Comparison of ENCODE assay signal across 15 cellular contexts in the genomic region with DNA sequence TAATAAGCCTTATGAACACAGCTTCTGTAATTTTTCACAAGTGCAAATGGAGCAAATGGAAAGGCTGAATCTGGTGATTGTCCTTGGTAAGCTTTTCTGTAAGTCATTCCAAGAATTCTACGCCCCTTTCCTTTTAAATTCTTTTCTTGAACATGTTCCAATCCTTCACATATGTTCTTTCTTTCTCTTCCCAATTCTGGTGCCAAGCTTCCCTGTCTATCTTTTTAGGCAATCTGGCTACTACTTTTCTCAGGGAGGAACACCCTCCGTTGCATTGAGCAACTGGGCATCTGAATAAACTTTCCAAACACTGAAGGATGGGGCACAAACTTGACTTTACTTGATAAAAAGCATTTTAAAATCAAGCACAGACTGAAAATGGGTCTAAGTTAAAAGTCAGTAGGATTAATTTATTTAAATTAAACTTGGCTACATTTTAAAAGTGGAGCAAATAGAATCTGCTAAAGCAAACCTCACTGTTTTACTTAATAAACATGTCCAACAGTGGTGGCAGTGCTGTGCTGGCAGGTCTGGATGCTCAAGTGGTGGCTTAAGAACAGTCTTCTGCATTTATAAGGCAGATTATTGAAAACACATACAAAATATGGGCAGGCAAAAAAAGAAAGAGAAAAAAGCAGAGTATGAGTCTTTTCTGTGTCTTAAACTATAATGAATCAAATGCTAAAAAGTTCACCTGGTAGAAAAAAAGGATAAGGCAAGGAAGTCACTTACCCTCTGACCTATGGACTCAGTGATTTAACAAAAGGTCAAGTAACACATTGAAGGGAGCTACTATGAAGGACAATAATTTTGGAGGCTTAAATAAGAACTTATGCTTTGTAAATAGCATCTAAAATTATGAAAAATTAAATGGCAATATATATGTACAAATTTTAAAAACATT. TPM values are rescaled to one million over a fixed set of nuclear protein-coding genes. Genes with fewer than 3 reads are reported as not detected.
A peak's percentile ranks its signal among the peaks of the same experiment; 100 is the strongest.
DNase-seq lines count a peak whose midpoint lies in the region; ATAC-seq, FAIRE-seq and TF ChIP-seq lines count a peak whose summit lies in the region.
"Had no signal": no experiment of that assay in that cellular context is flagged by ENCODE, and none has a peak within 500 bp of the region (broad histone marks: within the 10 kb centered on the region; RNA-seq: fewer than 3 reads in every experiment).

No MANE protein-coding gene starts in this region.

- 22% methylated on average over 2 of the region's 2 CpGs for WGBS in right cardiac atrium
- WGBS in aorta, 2 donors = 14 to 15% methylated on average over 2 of the region's 2 CpGs
- WGBS in pancreas, 2 donors = 32 to 33% methylated on average over 2 of the region's 2 CpGs

- no peak for DNase-seq in right cardiac atrium
- DNase-seq in Right ventricle myocardium inferior (ENCODE audit: missing footprints) = no peak
- DNase-seq in astrocyte of the spinal cord (ENCODE audit: low read depth, low spot score) = peak; percentile 38
- DNase-seq in inferior parietal cortex (ENCODE audit: extremely low spot score) = peak; percentile 71
- no peak for DNase-seq in aorta
- DNase-seq in pancreas = no peak
- DNase-seq in activated CD8-positive, alpha-beta memory T cell treated with anti-CD3 and anti-CD28 coated beads for 24 hours = no peak
- DNase-seq: effector memory CD4-positive, alpha-beta T cell; MV-4-11; NCI-H774; stimulated activated CD4-positive, alpha-beta T cell treated with anti-CD3 and anti-CD28 coated beads, Interleukin-12 subunit alpha, Interleukin-12 subunit beta, amount 100 ng/mL, for 4 hours; stimulated activated naive B cell treated with anti-CD40 and anti-IgM and Interleukin-4, amounts not matched to agents 10 μg/mL and 1 μg/mL and 100 μg/mL, for 72 hours had no signal

- H3K27ac ChIP-seq in right cardiac atrium (ENCODE audit: low read length) = peak overlapping the region; percentile 28
- H3K27ac ChIP-seq in aorta (ENCODE audit: low read depth in 1 of 2, low read length in 2 of 2) = no peak overlapping the region
- peak overlapping the region in 2 of 4 donors; percentile 13 to 19 for H3K27ac ChIP-seq in pancreas
- H3K27ac ChIP-seq: BLaER1 had no signal

- H3K27me3 ChIP-seq in right cardiac atrium (ENCODE audit: control insufficient read depth, insufficient read depth) = no peaks in the 10 kb centered on the region
- H3K27me3 ChIP-seq in aorta (ENCODE audit: control insufficient read depth in 1 of 2, insufficient read depth in 2 of 2, low read length in 1 of 2) = no peaks in the 10 kb centered on the region
- no peaks in the 10 kb centered on the region for H3K27me3 ChIP-seq in pancreas

- no peaks in the 10 kb centered on the region for H3K9me3 ChIP-seq in right cardiac atrium (ENCODE audit: control insufficient read depth, low read length)
- no peaks in the 10 kb centered on the region for H3K9me3 ChIP-seq in aorta (ENCODE audit: control insufficient read depth, low read length)
- no peaks in the 10 kb centered on the region for H3K9me3 ChIP-seq in pancreas
- H3K9me3 ChIP-seq: BLaER1 had no signal

- intact Hi-C loops in right cardiac atrium (cut with DNase I) = loop anchor here in 1 of 4 donors (5.0 kb wide), 1 partner anchor 54 kb away; no protein-coding TSS in a partner anchor
- intact Hi-C loops in Right ventricle myocardium inferior (cut with DNase I) = no loop called here
- intact Hi-C loops in aorta (cut with DNase I) = no loop called here
- intact Hi-C loops in pancreas (cut with DNase I) = loop anchor here in 1 of 3 donors (10.0 kb wide), 1 partner anchor 61 kb away; no protein-coding TSS in a partner anchor

- H3K4me3 ChIP-seq in right cardiac atrium (ENCODE audit: low read length) (no peak overlapping the region), astrocyte of the spinal cord (ENCODE audit: low read depth, low read length) (no peak overlapping the region), aorta (ENCODE audit: low read length in 2 of 2) (peak overlapping the region; percentile 40 to 60), pancreas (no peak overlapping the region)
- H3K4me3 ChIP-seq: BLaER1 had no signal

- TF ChIP-seq CTCF in astrocyte of the spinal cord (IDR thresholded peaks at IDR 0.05; ENCODE audit: low read depth, low read length) (no peak), pancreas (IDR thresholded peaks at IDR 0.05) (no peak)

- H3K36me3 ChIP-seq in aorta (ENCODE audit: control insufficient read depth in 1 of 2, insufficient read depth in 2 of 2, low read length in 1 of 2) = no peaks in the 10 kb centered on the region
- H3K36me3 ChIP-seq in pancreas = no peaks in the 10 kb centered on the region
- H3K36me3 ChIP-seq: BLaER1 had no signal

- H3K4me1 ChIP-seq in right cardiac atrium (ENCODE audit: control insufficient read depth, insufficient read depth, low read length) = peaks cover 11% of the 10 kb centered on the region
- peaks cover 3 to 6% of the 10 kb centered on the region in 2 donors for H3K4me1 ChIP-seq in aorta (ENCODE audit: control insufficient read depth in 1 of 2, insufficient read depth in 2 of 2, low read length in 2 of 2)
- peaks cover 30 to 48% (median 35%) of the 10 kb centered on the region in 3 donors for H3K4me1 ChIP-seq in pancreas

- in situ Hi-C loops in astrocyte of the spinal cord (cut with HindIII; ENCODE audit: low sequenced_read_pairs) = loop anchor here (25.0 kb wide), 1 partner anchor 381 kb away; no protein-coding TSS in a partner anchor

- no peak for FAIRE-seq in pancreas (lab: Jason Lieb, UNC)
- FAIRE-seq: TTC549 had no signal

- ATAC-seq in right cardiac atrium = no peak
- no peak for ATAC-seq in Right ventricle myocardium inferior
- no peak for ATAC-seq in aorta (ENCODE audit: low FRiP score)
- no peak for ATAC-seq in pancreas
- no peak for ATAC-seq in GM21515 (IDR thresholded peaks at IDR 0.05; ENCODE audit: unreplicated experiment)
- ATAC-seq: stimulated activated naive B cell treated with anti-CD40 and anti-IgM and Interleukin-4, amounts not matched to agents 10 μg/mL and 1 μg/mL and 100 μg/mL, for 72 hours had no signal

RNA-seq across cellular contexts. Expression of gene ELL2, which starts 5.4 kb away (rescaled TPM):
- total RNA-seq in right cardiac atrium (10 to 100 TPM; 31.3 to 75.9 (median 33.1) TPM), Right ventricle myocardium inferior (26.7 TPM), aorta (100 to 1,000 TPM; 107 to 207 TPM), pancreas (10 to 100 TPM; 72.7 to 92.8 (median 82.4) TPM)
- polyA plus RNA-seq in right cardiac atrium (16.7 TPM), aorta (10 to 100 TPM; 36.6 to 48.3 TPM), pancreas (10 to 100 TPM; 21.0 to 30.8 TPM)

Comparison
In these comparisons a context has a peak if more than half of its experiments do, and no peak if none do; other contexts are left out.
1. DNase-seq: peak in astrocyte of the spinal cord (single experiment) and inferior parietal cortex (single experiment); none in right cardiac atrium (0 of 3), Right ventricle myocardium inferior (single experiment), aorta (0 of 2), pancreas (0 of 6) and activated CD8-positive, alpha-beta memory T cell treated with anti-CD3 and anti-CD28 coated beads for 24 hours (single experiment).
2. H3K4me3 ChIP-seq: peak in aorta (2 of 2); none in right cardiac atrium (single experiment), astrocyte of the spinal cord (single experiment) and pancreas (0 of 4).